Comparison of ENCODE assay signal across 12 cellular contexts in genomic region chr17:74744349-74744713, GRCh38. TPM values are rescaled to one million over a fixed set of nuclear protein-coding genes. Genes with fewer than 3 reads are reported as not detected.
DNase-seq lines count a peak whose midpoint lies in the region; ATAC-seq and TF ChIP-seq lines count a peak whose summit lies in the region.
"Had no signal": no experiment of that assay in that cellular context is flagged by ENCODE, and none has a peak within 500 bp of the region (broad histone marks: within the 10 kb centered on the region; RNA-seq: fewer than 3 reads in every experiment).

No MANE protein-coding gene starts in this region.

- no peak overlapping the region for H3K27ac ChIP-seq in right atrium auricular region

- H3K9me3 Mint-ChIP-seq in memory B cell: no peaks in the 10 kb centered on the region
- no peaks in the 10 kb centered on the region for H3K9me3 Mint-ChIP-seq in type B pancreatic cell

- H3K36me3 Mint-ChIP-seq in memory B cell (peaks cover 2% of the 10 kb centered on the region), type B pancreatic cell (no peaks in the 10 kb centered on the region)
- H3K36me3 Mint-ChIP-seq: brain had no signal

- H3K27ac Mint-ChIP-seq in memory B cell: no peak overlapping the region
- no peak overlapping the region for H3K27ac Mint-ChIP-seq in type B pancreatic cell

- peaks cover 0 to under 1% of the 10 kb centered on the region in 2 donors for H3K27me3 ChIP-seq in right atrium auricular region

- ATAC-seq in left ventricle myocardium superior (no peak), memory B cell (ENCODE audit: low read depth) (no peak)

- no peaks in the 10 kb centered on the region for H3K36me3 ChIP-seq in right atrium auricular region

- H3K9me3 ChIP-seq in right atrium auricular region: no peaks in the 10 kb centered on the region

- peak overlapping the region; percentile 50 for H3K4me3 Mint-ChIP-seq in memory B cell
- peak overlapping the region; percentile 70 for H3K4me3 Mint-ChIP-seq in type B pancreatic cell

- intact Hi-C loops in left ventricle myocardium superior (cut with micrococcal nuclease): no loop called here

- H3K4me1 Mint-ChIP-seq in memory B cell (peaks cover 42% of the 10 kb centered on the region), type B pancreatic cell (ENCODE audit: unreplicated experiment) (peaks cover 12% of the 10 kb centered on the region)

- DNase-seq in left ventricle myocardium superior (peak; percentile 14), right atrium auricular region (ENCODE audit: low spot score) (no peak), T1000 (lab: John Stamatoyannopoulos, UW) (peak; percentile 97), memory B cell (ENCODE audit: low spot score in 2 of 2) (no peak), type B pancreatic cell (ENCODE audit: extremely low spot score, unreplicated experiment) (no peak), NCI-H446 treated with DMSO at 0.1 percent for 48 hours (lab: John Stamatoyannopoulos, UW) (no peak), HuH-7.5 (ENCODE audit: low spot score) (no peak), putamen (ENCODE audit: low spot score) (no peak)

- H3K27me3 Mint-ChIP-seq in memory B cell (no peaks in the 10 kb centered on the region), type B pancreatic cell (peaks cover 9% of the 10 kb centered on the region)

- H3K4me3 ChIP-seq in right atrium auricular region: no peak overlapping the region

- TF ChIP-seq CTCF in right atrium auricular region (IDR thresholded peaks at IDR 0.05) (no peak), type B pancreatic cell (conservative IDR thresholded peaks at IDR 0.05) (no peak)

- peaks cover 0 to 28% of the 10 kb centered on the region in 2 donors for H3K4me1 ChIP-seq in right atrium auricular region

RNA-seq across cellular contexts. Expression of gene NHERF1, which starts 4.1 kb away (rescaled TPM):
- total RNA-seq in left ventricle myocardium superior: 16.0 TPM
- 10 to 100 TPM; 20.2 to 30.9 TPM for total RNA-seq in right atrium auricular region
- 86.9 and 157 TPM in 2 replicates for total RNA-seq in type B pancreatic cell (ENCODE audit: low replicate concordance)

RNA-seq across cellular contexts. Expression of gene RAB37, which starts 7.3 kb away (rescaled TPM):
- total RNA-seq in left ventricle myocardium superior (2.8 TPM), right atrium auricular region (under 1 TPM; 0.89 to 0.90 TPM), type B pancreatic cell (ENCODE audit: low replicate concordance) (3.4 and 4.2 TPM in 2 replicates)
- total RNA-seq: fibroblast of villous mesenchyme, H4 had no signal

RNA-seq across cellular contexts. Expression of gene CD300LF, which starts 31.6 kb away (rescaled TPM):
- total RNA-seq in left ventricle myocardium superior: not detected
- under 1 TPM in 1 of 2 donors, not detected in 1; 0.71 TPM for total RNA-seq in right atrium auricular region
- 0.19 TPM in 1 of 2 replicates, not detected in the other for total RNA-seq in type B pancreatic cell (ENCODE audit: low replicate concordance)
- total RNA-seq: fibroblast of villous mesenchyme, H4, pulmonary artery endothelial cell had no signal

RNA-seq across cellular contexts. Expression of gene NAT9, which starts 31.8 kb away (rescaled TPM):
- total RNA-seq in left ventricle myocardium superior (21.1 TPM), right atrium auricular region (10 to 100 TPM; 16.2 to 18.7 TPM), type B pancreatic cell (ENCODE audit: low replicate concordance) (54.7 and 67.2 TPM in 2 replicates)

Comparison
In these comparisons a context has a peak if more than half of its experiments do, and no peak if none do; other contexts are left out.
1. DNase-seq: peak in left ventricle myocardium superior (single experiment) and T1000 (single experiment); none in right atrium auricular region (single experiment), memory B cell (0 of 2), type B pancreatic cell (single experiment), NCI-H446 treated with DMSO at 0.1 percent for 48 hours (single experiment), HuH-7.5 (single experiment) and putamen (single experiment).